ENCODE assay signal across 8 cellular contexts in the genomic region with DNA sequence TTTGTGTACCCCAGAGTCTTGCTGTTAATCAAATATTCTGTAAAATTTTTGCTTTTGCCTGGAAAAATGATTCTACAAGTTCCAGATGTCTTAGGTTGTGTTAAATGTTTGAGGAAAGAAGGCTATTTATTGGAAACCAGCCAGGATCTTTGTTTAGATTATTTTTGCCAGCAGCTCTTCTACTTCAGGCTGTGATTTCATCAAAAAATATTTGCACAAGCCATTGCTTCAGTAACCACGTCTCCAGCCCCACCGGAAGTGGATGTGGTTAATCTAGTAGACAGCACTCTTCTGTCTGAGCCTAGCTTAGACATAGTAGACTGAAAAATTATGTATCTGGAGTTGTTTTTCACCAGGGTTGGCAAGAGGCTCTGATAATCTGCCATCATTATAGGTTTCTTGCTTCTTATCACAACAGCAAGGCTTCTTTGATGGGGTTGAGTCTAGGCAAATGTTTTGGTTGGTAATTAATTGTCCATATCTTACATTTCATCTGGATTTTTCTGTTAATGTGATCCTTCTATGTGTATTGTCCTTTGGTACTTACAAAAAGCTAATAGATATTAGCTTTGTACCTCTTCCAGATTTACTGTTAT. TPM values are rescaled to one million over a fixed set of nuclear protein-coding genes. Genes with fewer than 3 reads are reported as not detected.
DNase-seq lines count a peak whose midpoint lies in the region; ATAC-seq and TF ChIP-seq lines count a peak whose summit lies in the region.

No MANE protein-coding gene starts in this region.

- DNase-seq in DMS53 treated with DMSO at 0.1 percent for 48 hours (lab: John Stamatoyannopoulos, UW; ENCODE audit: unreplicated experiment) (peak; percentile 88), HuH-7.5 (ENCODE audit: low spot score) (peak; percentile 15), T-cell (peak; percentile 41 to 87 (median 80)), amniotic stem cell (lab: John Stamatoyannopoulos, UW) (peak; percentile 84), mesothelial cell of epicardium (ENCODE audit: low spot score in 2 of 2, unreplicated experiment in 2 of 2) (no peak), stromal cell of bone marrow (ENCODE audit: low read depth) (peak; percentile 83), coronary artery (ENCODE audit: low spot score) (no peak)

- H3K9me3 Mint-ChIP-seq in T-cell, result no peaks in the 10 kb centered on the region
- H3K9me3 Mint-ChIP-seq in mesothelial cell of epicardium, result no peaks in the 10 kb centered on the region

- H3K4me3 ChIP-seq in coronary artery, result no peak overlapping the region

- H3K4me1 Mint-ChIP-seq in T-cell (peaks cover 29 to 56% (median 50%) of the 10 kb centered on the region in 3 donors), mesothelial cell of epicardium (peaks cover 40% of the 10 kb centered on the region)

- no peak overlapping the region for H3K27ac ChIP-seq in coronary artery

- H3K4me3 Mint-ChIP-seq in T-cell, result peak overlapping the region in 2 of 3 donors; percentile 9 to 11
- H3K4me3 Mint-ChIP-seq in mesothelial cell of epicardium, result no peak overlapping the region

- POLR2A ChIA-PET in T-cell (lab: Charles Lee), result interaction anchor here (0.7 to 3.0 kb wide), 3 partner anchors 17 to 783 kb away, joined by 3 to 38 read pairs (median 5); partner anchors contain the start of genes KCTD16 (in 2 of the 2) and YIPF5 (in 2 of the 2)

- TF ChIP-seq CTCF in mesothelial cell of epicardium (IDR thresholded peaks at IDR 0.05; ENCODE audit: unreplicated experiment) (no peak), coronary artery (IDR thresholded peaks at IDR 0.05) (no peak)

- H3K27me3 Mint-ChIP-seq in T-cell (no peaks in the 10 kb centered on the region), mesothelial cell of epicardium (ENCODE audit: low read depth) (peaks cover 10% of the 10 kb centered on the region)

- H3K36me3 Mint-ChIP-seq in T-cell, result no peaks in the 10 kb centered on the region
- no peaks in the 10 kb centered on the region for H3K36me3 Mint-ChIP-seq in mesothelial cell of epicardium

- ATAC-seq in GM21447 (IDR thresholded peaks at IDR 0.05; ENCODE audit: unreplicated experiment) (peak; percentile 75), T-cell (replicated peaks in 1 of 4) (peak; percentile 65 to 76 (median 70))

- CTCF ChIA-PET in T-cell (lab: Charles Lee), result interaction anchor here (0.5 to 4.4 kb wide), 13 partner anchors 8 to 1185 kb away, joined by 3 to 54 read pairs (median 5); partner anchors contain the start of genes KCTD16 (in 1 of the 2) and YIPF5 (in 1 of the 2)

- H3K27ac Mint-ChIP-seq in T-cell (no peak overlapping the region), mesothelial cell of epicardium (peak overlapping the region; percentile 81)

RNA-seq across cellular contexts. Expression of gene KCTD16, which starts 17.1 kb away (rescaled TPM):
- total RNA-seq in T-cell, result under 1 TPM in 4 of 5 donors, not detected in 1; 0.03 to 0.20 (median 0.10) TPM
- total RNA-seq in mesothelial cell of epicardium, result 3.9 to 4.8 TPM (median 4.5 TPM) in 3 replicates

RNA-seq across cellular contexts. Expression of gene YIPF5, which starts 17.3 kb away (rescaled TPM):
- total RNA-seq in T-cell, result 10 to 100 TPM; 32.8 to 47.1 (median 41.2) TPM
- total RNA-seq in mesothelial cell of epicardium, result 60.2 to 63.0 TPM (median 60.2 TPM) in 3 replicates

Comparison
In these comparisons a context has a peak if more than half of its experiments do, and no peak if none do; other contexts are left out.
1. DNase-seq: peak in DMS53 treated with DMSO at 0.1 percent for 48 hours (single experiment), HuH-7.5 (single experiment), T-cell (34 of 34), amniotic stem cell (single experiment) and stromal cell of bone marrow (single experiment); none in mesothelial cell of epicardium (0 of 2) and coronary artery (single experiment).